Comparison of ENCODE assay signal across 16 cellular contexts in genomic region chr12:70398862-70399261, GRCh38.
DNase-seq lines count a peak whose midpoint lies in the region; FAIRE-seq lines count a peak whose summit lies in the region.
"Had no signal": no experiment of that assay in that cellular context is flagged by ENCODE, and none has a peak within 500 bp of the region (broad histone marks: within the 10 kb centered on the region; RNA-seq: fewer than 3 reads in every experiment).

No MANE protein-coding gene starts in this region.

- no peak for FAIRE-seq in HTR-8/SVneo (lab: Jason Lieb, UNC)
- FAIRE-seq: A549, GM19239, HepG2 had no signal

- DNase-seq in Ammon's horn (ENCODE audit: low spot score) (peak; percentile 24), cerebellar cortex (ENCODE audit: low spot score) (peak; percentile 87), inferior parietal cortex (ENCODE audit: extremely low spot score) (peak; percentile 36), superior temporal gyrus (ENCODE audit: extremely low spot score) (peak; percentile 63), HCEC 1CT (no peak), HTR-8/SVneo (ENCODE audit: insufficient read length, low spot score) (no peak)
- DNase-seq in activated effector memory CD4-positive, alpha-beta T cell treated with Interleukin-2 at 50 U/mL for 16 hours = no peak
- DNase-seq: AML-193; CD4-positive, alpha-beta memory T cell; DMS153; DMS79; GF-D8; GM23248 had no signal

Comparison
In these comparisons a context has a peak if more than half of its experiments do, and no peak if none do; other contexts are left out.
1. DNase-seq: peak in Ammon's horn (single experiment), cerebellar cortex (single experiment), inferior parietal cortex (single experiment) and superior temporal gyrus (single experiment); none in HCEC 1CT (single experiment), HTR-8/SVneo (single experiment) and activated effector memory CD4-positive, alpha-beta T cell treated with Interleukin-2 at 50 U/mL for 16 hours (single experiment).